ENCODE assay signal across 1 cellular context in genomic region chr19:35296644-35297514, GRCh38.
TF ChIP-seq lines count a peak whose summit lies in the region.

No MANE protein-coding gene starts in this region.

TF ChIP-seq in K562, 482 proteins besides CTCF, POLR2A, EP300 and RAD21 (continued from another document):
- TF ChIP-seq MLLT1 (IDR thresholded peaks at IDR 0.05) (peak in 1 of 2 experiments; percentile 39; a peak in 1 of 4 replicates), CGGBP1 (CRISPR knock-in tag; IDR thresholded peaks at IDR 0.05) (no peak), ZKSCAN3 (CRISPR knock-in tag; IDR thresholded peaks at IDR 0.05) (no peak), RBBP5 (IDR thresholded peaks at IDR 0.05; ENCODE audit: borderline replicate concordance, insufficient read depth, low read length, poor library complexity, severe bottlenecking) (no peak), EHMT2 (IDR thresholded peaks at IDR 0.05) (peak; percentile 26), HSF4 (CRISPR knock-in tag; IDR thresholded peaks at IDR 0.05; ENCODE audit: borderline replicate concordance) (no peak), MEF2D (tag; conservative IDR thresholded peaks at IDR 0.05; ENCODE audit: low read depth) (0 out of 2 replicates have a peak, but pooled peaks have one; percentile 26), PHF20 (IDR thresholded peaks at IDR 0.05; ENCODE audit: partially characterized antibody) (peak; percentile 90), HLTF (IDR thresholded peaks at IDR 0.05) (0 out of 2 replicates have a peak, but pooled peaks have one; percentile 36), BCOR (IDR thresholded peaks at IDR 0.05) (peak; percentile 50; the same call in 1 of the 2 replicates)
